In genomic region chr6:106181664-106182418, GRCh38 we compare ENCODE assay signal across 9 cellular contexts.
A peak's percentile ranks its signal among the peaks of the same experiment; 100 is the strongest.
DNase-seq lines count a peak whose midpoint lies in the region; ATAC-seq and TF ChIP-seq lines count a peak whose summit lies in the region.
"Had no signal": no experiment of that assay in that cellular context is flagged by ENCODE, and none has a peak within 500 bp of the region (broad histone marks: within the 10 kb centered on the region; RNA-seq: fewer than 3 reads in every experiment).

No MANE protein-coding gene starts in this region.

- H2BK12ac ChIP-seq in mesenchymal stem cell (ENCODE audit: low read length in 2 of 2), result peak overlapping the region in 1 of 2 experiments; percentile 54

- H3K4me3 ChIP-seq in mesenchymal stem cell (ENCODE audit: insufficient read depth in 1 of 2, low read depth in 1 of 2, low read length in 2 of 2), result no peak overlapping the region
- H3K4me3 ChIP-seq in OCI-LY7 (ENCODE audit: low read depth, low read length, poor library complexity, severe bottlenecking), result no peak overlapping the region

- no peaks in the 10 kb centered on the region for H3K4me1 ChIP-seq in mesenchymal stem cell (ENCODE audit: control insufficient read depth, insufficient read depth, low read depth, low read length)
- no peaks in the 10 kb centered on the region for H3K4me1 ChIP-seq in OCI-LY7 (ENCODE audit: insufficient read depth, low read length, poor library complexity, severe bottlenecking)

- BruUV-seq in OCI-LY7 (replicated peaks; lab: Mats Ljungman, UMichigan), result no TSS peak

- H3K4me2 ChIP-seq in mesenchymal stem cell (ENCODE audit: low read length, poor library complexity, severe bottlenecking), result no peak overlapping the region
- H3K4me2 ChIP-seq in OCI-LY7 (ENCODE audit: low read length), result no peak overlapping the region

- H3K36me3 ChIP-seq in mesenchymal stem cell (ENCODE audit: control insufficient read depth in 1 of 2, insufficient read depth in 2 of 2, low read depth in 1 of 2, low read length in 2 of 2), result peaks cover 3 to 14% of the 10 kb centered on the region in 2 experiments
- peaks cover 11% of the 10 kb centered on the region for H3K36me3 ChIP-seq in OCI-LY7 (ENCODE audit: insufficient read depth, low read length)

- no peak overlapping the region for H3K14ac ChIP-seq in mesenchymal stem cell (ENCODE audit: low read length in 2 of 2)

- no peak overlapping the region for H2BK5ac ChIP-seq in mesenchymal stem cell (ENCODE audit: low read depth, low read length, poor library complexity, severe bottlenecking)

- no peak overlapping the region for H3K9ac ChIP-seq in mesenchymal stem cell (ENCODE audit: low read length)

- no peak overlapping the region for H2AK5ac ChIP-seq in mesenchymal stem cell (ENCODE audit: low read length, severe bottlenecking)

- H3K9me3 ChIP-seq in mesenchymal stem cell (ENCODE audit: control insufficient read depth, low read length), result no peaks in the 10 kb centered on the region
- no peaks in the 10 kb centered on the region for H3K9me3 ChIP-seq in OCI-LY7 (ENCODE audit: low read length)

- in situ Hi-C loops in SK-MEL-5 (cut with HindIII; ENCODE audit: low pct_unique_long_range_greater_than_20kb, low sequenced_read_pairs), result no loop called here

- DNase-seq in SK-MEL-5 (ENCODE audit: low read depth, low spot score) (peak; percentile 33), mesenchymal stem cell (peak; percentile 83), OCI-LY7 (ENCODE audit: low spot score) (no peak), SK-N-DZ (ENCODE audit: low spot score) (no peak), RPMI8226 (no peak)
- DNase-seq in activated effector memory CD4-positive, alpha-beta T cell treated with anti-CD3 and anti-CD28 coated beads, Interleukin-2, amount 50 U/mL, for 16 hours, result no peak

- CTCF ChIA-PET in OCI-LY7 (lab: Charles Lee; ENCODE audit: unreplicated experiment), result no interaction called here

- H3K9me2 ChIP-seq in OCI-LY7 (ENCODE audit: insufficient read depth, low read length), result no peaks in the 10 kb centered on the region

- H3K27me3 ChIP-seq in mesenchymal stem cell (ENCODE audit: control insufficient read depth in 1 of 2, insufficient read depth in 1 of 2, low read length in 2 of 2), result no peaks in the 10 kb centered on the region

- H3K79me1 ChIP-seq in mesenchymal stem cell (replicated peaks; ENCODE audit: low read length, poor library complexity, severe bottlenecking), result peaks cover 1% of the 10 kb centered on the region

- H2BK120ac ChIP-seq in mesenchymal stem cell (ENCODE audit: low read depth, low read length), result no peak overlapping the region

- TF ChIP-seq CTCF in OCI-LY7 (conservative IDR thresholded peaks at IDR 0.05; ENCODE audit: low read length), result no peak

- POLR2A ChIA-PET in OCI-LY7 (lab: Charles Lee), result interaction anchor here (0.5 to 2.5 kb wide), 10 partner anchors 10 to 1013 kb away, joined by 3 to 10 read pairs (median 4); no protein-coding TSS in a partner anchor

- peak overlapping the region in 1 of 2 experiments; percentile 11 for H3K4ac ChIP-seq in mesenchymal stem cell (ENCODE audit: low read depth in 1 of 2, low read length in 2 of 2)

- H4K91ac ChIP-seq in mesenchymal stem cell (ENCODE audit: low read length), result no peak overlapping the region

- no peak overlapping the region for H2BK15ac ChIP-seq in mesenchymal stem cell (ENCODE audit: low read depth, poor library complexity, severe bottlenecking)

- H3K79me2 ChIP-seq in OCI-LY7 (ENCODE audit: insufficient read depth, low read depth, low read length), result no peaks in the 10 kb centered on the region

- H4K8ac ChIP-seq in mesenchymal stem cell (ENCODE audit: low read length), result no peak overlapping the region

- no peak overlapping the region for H3K23ac ChIP-seq in mesenchymal stem cell (ENCODE audit: low read length in 2 of 2)

- intact Hi-C loops in OCI-LY7 (cut with micrococcal nuclease; ENCODE audit: unreplicated experiment), result no loop called here

- H3K27ac ChIP-seq in mesenchymal stem cell (ENCODE audit: low read length, poor library complexity, severe bottlenecking) (peak overlapping the region; percentile 13), OCI-LY7 (ENCODE audit: low read depth, low read length, poor library complexity, severe bottlenecking) (no peak overlapping the region)

- 18% methylated on average over 3 of the region's 3 CpGs for WGBS in mesenchymal stem cell

- H3K18ac ChIP-seq in mesenchymal stem cell (ENCODE audit: low read depth in 1 of 2, low read length in 2 of 2), result peak overlapping the region in 1 of 2 experiments; percentile 48

- peak; percentile 34 for ATAC-seq in GM18861 (IDR thresholded peaks at IDR 0.05; ENCODE audit: unreplicated experiment)
- peak; percentile 43 for ATAC-seq in HG02870 (IDR thresholded peaks at IDR 0.05; ENCODE audit: unreplicated experiment)
- ATAC-seq: Panc1 had no signal

- H4K20me1 ChIP-seq in OCI-LY7 (ENCODE audit: insufficient read depth, low read length), result no peaks in the 10 kb centered on the region

- H2AFZ ChIP-seq in mesenchymal stem cell (ENCODE audit: low read depth, low read length) (no peak overlapping the region), OCI-LY7 (ENCODE audit: low read length) (no peak overlapping the region)

Comparison
In these comparisons a context has a peak if more than half of its experiments do, and no peak if none do; other contexts are left out.
1. DNase-seq: peak in SK-MEL-5 (single experiment) and mesenchymal stem cell (single experiment); none in activated effector memory CD4-positive, alpha-beta T cell treated with anti-CD3 and anti-CD28 coated beads, Interleukin-2, amount 50 U/mL, for 16 hours (single experiment), OCI-LY7 (single experiment), SK-N-DZ (single experiment) and RPMI8226 (single experiment).